ENCODE assay signal across 1 cellular context in the genomic region with DNA sequence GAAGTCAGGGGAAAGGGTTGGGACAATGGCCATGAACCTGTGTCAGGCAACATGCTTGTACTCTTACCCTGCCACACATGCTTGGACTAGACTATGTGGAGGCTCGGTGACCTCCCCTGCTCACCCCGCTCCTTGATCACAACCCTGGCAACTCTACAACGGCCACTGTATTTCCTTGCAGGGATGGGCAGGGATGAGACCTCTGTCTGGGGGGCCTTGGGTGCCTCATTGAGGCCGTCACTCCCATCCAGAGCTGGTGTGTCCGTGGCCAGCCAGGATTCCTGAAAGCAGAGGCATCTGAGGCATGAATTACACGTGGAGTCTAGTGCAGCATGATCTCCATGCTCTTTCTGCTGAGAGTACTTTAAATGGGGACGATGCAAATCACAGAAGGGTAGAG.
TF ChIP-seq lines count a peak whose summit lies in the region.

No MANE protein-coding gene starts in this region.

TF ChIP-seq in WTC11, 78 proteins besides CTCF, POLR2A, EP300 and RAD21 (continued from another document):
- TF ChIP-seq, protein P1, sequence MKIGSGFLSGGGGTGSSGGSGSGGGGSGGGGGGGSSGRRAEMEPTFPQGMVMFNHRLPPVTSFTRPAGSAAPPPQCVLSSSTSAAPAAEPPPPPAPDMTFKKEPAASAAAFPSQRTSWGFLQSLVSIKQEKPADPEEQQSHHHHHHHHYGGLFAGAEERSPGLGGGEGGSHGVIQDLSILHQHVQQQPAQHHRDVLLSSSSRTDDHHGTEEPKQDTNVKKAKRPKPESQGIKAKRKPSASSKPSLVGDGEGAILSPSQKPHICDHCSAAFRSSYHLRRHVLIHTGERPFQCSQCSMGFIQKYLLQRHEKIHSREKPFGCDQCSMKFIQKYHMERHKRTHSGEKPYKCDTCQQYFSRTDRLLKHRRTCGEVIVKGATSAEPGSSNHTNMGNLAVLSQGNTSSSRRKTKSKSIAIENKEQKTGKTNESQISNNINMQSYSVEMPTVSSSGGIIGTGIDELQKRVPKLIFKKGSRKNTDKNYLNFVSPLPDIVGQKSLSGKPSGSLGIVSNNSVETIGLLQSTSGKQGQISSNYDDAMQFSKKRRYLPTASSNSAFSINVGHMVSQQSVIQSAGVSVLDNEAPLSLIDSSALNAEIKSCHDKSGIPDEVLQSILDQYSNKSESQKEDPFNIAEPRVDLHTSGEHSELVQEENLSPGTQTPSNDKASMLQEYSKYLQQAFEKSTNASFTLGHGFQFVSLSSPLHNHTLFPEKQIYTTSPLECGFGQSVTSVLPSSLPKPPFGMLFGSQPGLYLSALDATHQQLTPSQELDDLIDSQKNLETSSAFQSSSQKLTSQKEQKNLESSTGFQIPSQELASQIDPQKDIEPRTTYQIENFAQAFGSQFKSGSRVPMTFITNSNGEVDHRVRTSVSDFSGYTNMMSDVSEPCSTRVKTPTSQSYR (CRISPR knock-in tag; IDR thresholded peaks at IDR 0.05): no peak
- no peak for TF ChIP-seq MYBL2 (CRISPR knock-in tag; IDR thresholded peaks at IDR 0.05)
- no peak for TF ChIP-seq FOXP1 (CRISPR knock-in tag; IDR thresholded peaks at IDR 0.05; ENCODE audit: borderline replicate concordance)
- TF ChIP-seq, protein P2, sequence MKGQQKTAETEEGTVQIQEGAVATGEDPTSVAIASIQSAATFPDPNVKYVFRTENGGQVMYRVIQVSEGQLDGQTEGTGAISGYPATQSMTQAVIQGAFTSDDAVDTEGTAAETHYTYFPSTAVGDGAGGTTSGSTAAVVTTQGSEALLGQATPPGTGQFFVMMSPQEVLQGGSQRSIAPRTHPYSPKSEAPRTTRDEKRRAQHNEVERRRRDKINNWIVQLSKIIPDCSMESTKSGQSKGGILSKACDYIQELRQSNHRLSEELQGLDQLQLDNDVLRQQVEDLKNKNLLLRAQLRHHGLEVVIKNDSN (CRISPR knock-in tag; IDR thresholded peaks at IDR 0.05): no peak
- TF ChIP-seq, protein P3, sequence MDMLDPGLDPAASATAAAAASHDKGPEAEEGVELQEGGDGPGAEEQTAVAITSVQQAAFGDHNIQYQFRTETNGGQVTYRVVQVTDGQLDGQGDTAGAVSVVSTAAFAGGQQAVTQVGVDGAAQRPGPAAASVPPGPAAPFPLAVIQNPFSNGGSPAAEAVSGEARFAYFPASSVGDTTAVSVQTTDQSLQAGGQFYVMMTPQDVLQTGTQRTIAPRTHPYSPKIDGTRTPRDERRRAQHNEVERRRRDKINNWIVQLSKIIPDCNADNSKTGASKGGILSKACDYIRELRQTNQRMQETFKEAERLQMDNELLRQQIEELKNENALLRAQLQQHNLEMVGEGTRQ (CRISPR knock-in tag; IDR thresholded peaks at IDR 0.05): no peak
- TF ChIP-seq ZNF121 (CRISPR knock-in tag; IDR thresholded peaks at IDR 0.05): no peak
- TF ChIP-seq, protein P4, sequence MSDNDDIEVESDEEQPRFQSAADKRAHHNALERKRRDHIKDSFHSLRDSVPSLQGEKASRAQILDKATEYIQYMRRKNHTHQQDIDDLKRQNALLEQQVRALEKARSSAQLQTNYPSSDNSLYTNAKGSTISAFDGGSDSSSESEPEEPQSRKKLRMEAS (CRISPR knock-in tag; IDR thresholded peaks at IDR 0.05): no peak
- no peak for TF ChIP-seq CREM (CRISPR knock-in tag; IDR thresholded peaks at IDR 0.05)
- TF ChIP-seq, protein P5, sequence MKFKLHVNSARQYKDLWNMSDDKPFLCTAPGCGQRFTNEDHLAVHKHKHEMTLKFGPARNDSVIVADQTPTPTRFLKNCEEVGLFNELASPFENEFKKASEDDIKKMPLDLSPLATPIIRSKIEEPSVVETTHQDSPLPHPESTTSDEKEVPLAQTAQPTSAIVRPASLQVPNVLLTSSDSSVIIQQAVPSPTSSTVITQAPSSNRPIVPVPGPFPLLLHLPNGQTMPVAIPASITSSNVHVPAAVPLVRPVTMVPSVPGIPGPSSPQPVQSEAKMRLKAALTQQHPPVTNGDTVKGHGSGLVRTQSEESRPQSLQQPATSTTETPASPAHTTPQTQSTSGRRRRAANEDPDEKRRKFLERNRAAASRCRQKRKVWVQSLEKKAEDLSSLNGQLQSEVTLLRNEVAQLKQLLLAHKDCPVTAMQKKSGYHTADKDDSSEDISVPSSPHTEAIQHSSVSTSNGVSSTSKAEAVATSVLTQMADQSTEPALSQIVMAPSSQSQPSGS (CRISPR knock-in tag; IDR thresholded peaks at IDR 0.05; ENCODE audit: borderline replicate concordance, low read depth): no peak
- TF ChIP-seq TEAD1 (CRISPR knock-in tag; IDR thresholded peaks at IDR 0.05): no peak
- TF ChIP-seq, protein P6, sequence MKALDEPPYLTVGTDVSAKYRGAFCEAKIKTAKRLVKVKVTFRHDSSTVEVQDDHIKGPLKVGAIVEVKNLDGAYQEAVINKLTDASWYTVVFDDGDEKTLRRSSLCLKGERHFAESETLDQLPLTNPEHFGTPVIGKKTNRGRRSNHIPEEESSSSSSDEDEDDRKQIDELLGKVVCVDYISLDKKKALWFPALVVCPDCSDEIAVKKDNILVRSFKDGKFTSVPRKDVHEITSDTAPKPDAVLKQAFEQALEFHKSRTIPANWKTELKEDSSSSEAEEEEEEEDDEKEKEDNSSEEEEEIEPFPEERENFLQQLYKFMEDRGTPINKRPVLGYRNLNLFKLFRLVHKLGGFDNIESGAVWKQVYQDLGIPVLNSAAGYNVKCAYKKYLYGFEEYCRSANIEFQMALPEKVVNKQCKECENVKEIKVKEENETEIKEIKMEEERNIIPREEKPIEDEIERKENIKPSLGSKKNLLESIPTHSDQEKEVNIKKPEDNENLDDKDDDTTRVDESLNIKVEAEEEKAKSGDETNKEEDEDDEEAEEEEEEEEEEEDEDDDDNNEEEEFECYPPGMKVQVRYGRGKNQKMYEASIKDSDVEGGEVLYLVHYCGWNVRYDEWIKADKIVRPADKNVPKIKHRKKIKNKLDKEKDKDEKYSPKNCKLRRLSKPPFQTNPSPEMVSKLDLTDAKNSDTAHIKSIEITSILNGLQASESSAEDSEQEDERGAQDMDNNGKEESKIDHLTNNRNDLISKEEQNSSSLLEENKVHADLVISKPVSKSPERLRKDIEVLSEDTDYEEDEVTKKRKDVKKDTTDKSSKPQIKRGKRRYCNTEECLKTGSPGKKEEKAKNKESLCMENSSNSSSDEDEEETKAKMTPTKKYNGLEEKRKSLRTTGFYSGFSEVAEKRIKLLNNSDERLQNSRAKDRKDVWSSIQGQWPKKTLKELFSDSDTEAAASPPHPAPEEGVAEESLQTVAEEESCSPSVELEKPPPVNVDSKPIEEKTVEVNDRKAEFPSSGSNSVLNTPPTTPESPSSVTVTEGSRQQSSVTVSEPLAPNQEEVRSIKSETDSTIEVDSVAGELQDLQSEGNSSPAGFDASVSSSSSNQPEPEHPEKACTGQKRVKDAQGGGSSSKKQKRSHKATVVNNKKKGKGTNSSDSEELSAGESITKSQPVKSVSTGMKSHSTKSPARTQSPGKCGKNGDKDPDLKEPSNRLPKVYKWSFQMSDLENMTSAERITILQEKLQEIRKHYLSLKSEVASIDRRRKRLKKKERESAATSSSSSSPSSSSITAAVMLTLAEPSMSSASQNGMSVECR (CRISPR knock-in tag; IDR thresholded peaks at IDR 0.05; ENCODE audit: borderline replicate concordance): no peak
- TF ChIP-seq ZBTB21 (CRISPR knock-in tag; IDR thresholded peaks at IDR 0.05; ENCODE audit: borderline replicate concordance): no peak
- TF ChIP-seq RORB (CRISPR knock-in tag; IDR thresholded peaks at IDR 0.05): no peak
- TF ChIP-seq, protein P7, sequence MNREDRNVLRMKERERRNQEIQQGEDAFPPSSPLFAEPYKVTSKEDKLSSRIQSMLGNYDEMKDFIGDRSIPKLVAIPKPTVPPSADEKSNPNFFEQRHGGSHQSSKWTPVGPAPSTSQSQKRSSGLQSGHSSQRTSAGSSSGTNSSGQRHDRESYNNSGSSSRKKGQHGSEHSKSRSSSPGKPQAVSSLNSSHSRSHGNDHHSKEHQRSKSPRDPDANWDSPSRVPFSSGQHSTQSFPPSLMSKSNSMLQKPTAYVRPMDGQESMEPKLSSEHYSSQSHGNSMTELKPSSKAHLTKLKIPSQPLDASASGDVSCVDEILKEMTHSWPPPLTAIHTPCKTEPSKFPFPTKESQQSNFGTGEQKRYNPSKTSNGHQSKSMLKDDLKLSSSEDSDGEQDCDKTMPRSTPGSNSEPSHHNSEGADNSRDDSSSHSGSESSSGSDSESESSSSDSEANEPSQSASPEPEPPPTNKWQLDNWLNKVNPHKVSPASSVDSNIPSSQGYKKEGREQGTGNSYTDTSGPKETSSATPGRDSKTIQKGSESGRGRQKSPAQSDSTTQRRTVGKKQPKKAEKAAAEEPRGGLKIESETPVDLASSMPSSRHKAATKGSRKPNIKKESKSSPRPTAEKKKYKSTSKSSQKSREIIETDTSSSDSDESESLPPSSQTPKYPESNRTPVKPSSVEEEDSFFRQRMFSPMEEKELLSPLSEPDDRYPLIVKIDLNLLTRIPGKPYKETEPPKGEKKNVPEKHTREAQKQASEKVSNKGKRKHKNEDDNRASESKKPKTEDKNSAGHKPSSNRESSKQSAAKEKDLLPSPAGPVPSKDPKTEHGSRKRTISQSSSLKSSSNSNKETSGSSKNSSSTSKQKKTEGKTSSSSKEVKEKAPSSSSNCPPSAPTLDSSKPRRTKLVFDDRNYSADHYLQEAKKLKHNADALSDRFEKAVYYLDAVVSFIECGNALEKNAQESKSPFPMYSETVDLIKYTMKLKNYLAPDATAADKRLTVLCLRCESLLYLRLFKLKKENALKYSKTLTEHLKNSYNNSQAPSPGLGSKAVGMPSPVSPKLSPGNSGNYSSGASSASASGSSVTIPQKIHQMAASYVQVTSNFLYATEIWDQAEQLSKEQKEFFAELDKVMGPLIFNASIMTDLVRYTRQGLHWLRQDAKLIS (CRISPR knock-in tag; IDR thresholded peaks at IDR 0.05; ENCODE audit: borderline replicate concordance): no peak
- TF ChIP-seq, protein P8, sequence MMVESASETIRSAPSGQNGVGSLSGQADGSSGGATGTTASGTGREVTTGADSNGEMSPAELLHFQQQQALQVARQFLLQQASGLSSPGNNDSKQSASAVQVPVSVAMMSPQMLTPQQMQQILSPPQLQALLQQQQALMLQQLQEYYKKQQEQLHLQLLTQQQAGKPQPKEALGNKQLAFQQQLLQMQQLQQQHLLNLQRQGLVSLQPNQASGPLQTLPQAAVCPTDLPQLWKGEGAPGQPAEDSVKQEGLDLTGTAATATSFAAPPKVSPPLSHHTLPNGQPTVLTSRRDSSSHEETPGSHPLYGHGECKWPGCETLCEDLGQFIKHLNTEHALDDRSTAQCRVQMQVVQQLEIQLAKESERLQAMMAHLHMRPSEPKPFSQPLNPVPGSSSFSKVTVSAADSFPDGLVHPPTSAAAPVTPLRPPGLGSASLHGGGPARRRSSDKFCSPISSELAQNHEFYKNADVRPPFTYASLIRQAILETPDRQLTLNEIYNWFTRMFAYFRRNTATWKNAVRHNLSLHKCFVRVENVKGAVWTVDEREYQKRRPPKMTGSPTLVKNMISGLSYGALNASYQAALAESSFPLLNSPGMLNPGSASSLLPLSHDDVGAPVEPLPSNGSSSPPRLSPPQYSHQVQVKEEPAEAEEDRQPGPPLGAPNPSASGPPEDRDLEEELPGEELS (CRISPR knock-in tag; IDR thresholded peaks at IDR 0.05): no peak
- TF ChIP-seq, protein P9, sequence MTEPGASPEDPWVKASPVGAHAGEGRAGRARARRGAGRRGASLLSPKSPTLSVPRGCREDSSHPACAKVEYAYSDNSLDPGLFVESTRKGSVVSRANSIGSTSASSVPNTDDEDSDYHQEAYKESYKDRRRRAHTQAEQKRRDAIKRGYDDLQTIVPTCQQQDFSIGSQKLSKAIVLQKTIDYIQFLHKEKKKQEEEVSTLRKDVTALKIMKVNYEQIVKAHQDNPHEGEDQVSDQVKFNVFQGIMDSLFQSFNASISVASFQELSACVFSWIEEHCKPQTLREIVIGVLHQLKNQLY (CRISPR knock-in tag; IDR thresholded peaks at IDR 0.05): no peak
